Comparison of ENCODE assay signal across 11 cellular contexts in genomic region chr20:49990310-49990720, GRCh38. TPM values are rescaled to one million over a fixed set of nuclear protein-coding genes. Genes with fewer than 3 reads are reported as not detected.
DNase-seq lines count a peak whose midpoint lies in the region; TF ChIP-seq lines count a peak whose summit lies in the region.
"Had no signal": no experiment of that assay in that cellular context is flagged by ENCODE, and none has a peak within 500 bp of the region (broad histone marks: within the 10 kb centered on the region; RNA-seq: fewer than 3 reads in every experiment).

No MANE protein-coding gene starts in this region.

- no peak for TF ChIP-seq POLR2A in tibial nerve (IDR thresholded peaks at IDR 0.05)

- no peak overlapping the region for H3K9ac ChIP-seq in MM.1S (ENCODE audit: low read length)

- H3K4me1 ChIP-seq in ectodermal cell (ENCODE audit: control insufficient read depth, insufficient read depth, low read length) (peaks cover 46% of the 10 kb centered on the region), tibial nerve (peaks cover 0 to 66% (median 48%) of the 10 kb centered on the region in 4 donors), MM.1S (ENCODE audit: low read length) (no peaks in the 10 kb centered on the region), OCI-LY7 (ENCODE audit: insufficient read depth, low read length, poor library complexity, severe bottlenecking) (peaks cover 15% of the 10 kb centered on the region)

- H3K9me2 ChIP-seq in MM.1S (replicated peaks; ENCODE audit: insufficient read depth, low read length) (no peaks in the 10 kb centered on the region), OCI-LY7 (ENCODE audit: insufficient read depth, low read length) (no peaks in the 10 kb centered on the region)

- H3K27ac ChIP-seq in ectodermal cell (ENCODE audit: insufficient read depth, low read depth, low read length, poor library complexity, severe bottlenecking) (peak overlapping the region; percentile 74), tibial nerve (peak overlapping the region; percentile 37 to 95 (median 82)), MM.1S (ENCODE audit: low read length) (no peak overlapping the region), OCI-LY7 (ENCODE audit: low read depth, low read length, poor library complexity, severe bottlenecking) (no peak overlapping the region)
- H3K27ac ChIP-seq: 22Rv1, ovary had no signal

- H3K27me3 ChIP-seq in ectodermal cell (ENCODE audit: control insufficient read depth, insufficient read depth, low read length, poor library complexity, severe bottlenecking), result no peaks in the 10 kb centered on the region
- H3K27me3 ChIP-seq in tibial nerve, result no peaks in the 10 kb centered on the region
- no peaks in the 10 kb centered on the region for H3K27me3 ChIP-seq in MM.1S (replicated peaks; ENCODE audit: insufficient read depth, low read length)
- H3K27me3 ChIP-seq: ovary had no signal

- DNase-seq in DMS153 (lab: John Stamatoyannopoulos, UW) (peak; percentile 52), DMS153 treated with DMSO at 0.1 percent for 48 hours (lab: John Stamatoyannopoulos, UW; ENCODE audit: unreplicated experiment) (no peak), midbrain (lab: John Stamatoyannopoulos, UW) (peak; percentile 22), tibial nerve (ENCODE audit: low spot score in 2 of 2) (no peak), MM.1S (no peak), OCI-LY7 (ENCODE audit: low spot score) (no peak)
- DNase-seq in activated T-cell treated with anti-CD3 and anti-CD28 coated beads, Interleukin-2, amount 50 U/mL, for 48 hours, result no peak
- DNase-seq: NCI-H524 had no signal

- CTCF ChIA-PET in OCI-LY7 (lab: Charles Lee; ENCODE audit: unreplicated experiment), result no interaction called here

- TF ChIP-seq EP300 in tibial nerve (IDR thresholded peaks at IDR 0.05), result no peak

- no peaks in the 10 kb centered on the region for H3K9me3 ChIP-seq in ectodermal cell (ENCODE audit: control insufficient read depth, low read length)
- H3K9me3 ChIP-seq in tibial nerve, result no peaks in the 10 kb centered on the region
- H3K9me3 ChIP-seq in MM.1S (replicated peaks; ENCODE audit: insufficient read depth, low read length), result no peaks in the 10 kb centered on the region
- no peaks in the 10 kb centered on the region for H3K9me3 ChIP-seq in OCI-LY7 (ENCODE audit: low read length)
- H3K9me3 ChIP-seq: ovary had no signal

- no peaks in the 10 kb centered on the region for H3F3A ChIP-seq in MM.1S (ENCODE audit: insufficient read depth, low read length)

- POLR2A ChIA-PET in OCI-LY7 (lab: Charles Lee), result no interaction called here

- H3K4me2 ChIP-seq in MM.1S (ENCODE audit: low read depth, low read length) (no peak overlapping the region), OCI-LY7 (ENCODE audit: low read length) (no peak overlapping the region)

- no peaks in the 10 kb centered on the region for H3K79me2 ChIP-seq in MM.1S (ENCODE audit: low read length)
- no peaks in the 10 kb centered on the region for H3K79me2 ChIP-seq in OCI-LY7 (ENCODE audit: insufficient read depth, low read depth, low read length)

- 54 to 57% methylated on average over 7 of the region's 7 CpGs for WGBS in ectodermal cell, 2 experiments
- WGBS in tibial nerve, 2 donors, result 12 to 25% methylated on average over 7 of the region's 7 CpGs

- no peak overlapping the region for H3K4me3 ChIP-seq in ectodermal cell (ENCODE audit: insufficient read depth, low read depth, low read length)
- H3K4me3 ChIP-seq in tibial nerve, result no peak overlapping the region
- no peak overlapping the region for H3K4me3 ChIP-seq in MM.1S (ENCODE audit: low read length)
- no peak overlapping the region for H3K4me3 ChIP-seq in OCI-LY7 (ENCODE audit: low read depth, low read length, poor library complexity, severe bottlenecking)
- H3K4me3 ChIP-seq: ovary had no signal

- H4K20me1 ChIP-seq in MM.1S (ENCODE audit: insufficient read depth, low read length) (no peaks in the 10 kb centered on the region), OCI-LY7 (ENCODE audit: insufficient read depth, low read length) (no peaks in the 10 kb centered on the region)

- H3K36me3 ChIP-seq in ectodermal cell (ENCODE audit: control insufficient read depth, insufficient read depth, low read length) (no peaks in the 10 kb centered on the region), tibial nerve (peaks cover 0 to 10% (median 0%) of the 10 kb centered on the region in 3 donors), MM.1S (replicated peaks; ENCODE audit: insufficient read depth, low read length) (no peaks in the 10 kb centered on the region), OCI-LY7 (ENCODE audit: insufficient read depth, low read length) (no peaks in the 10 kb centered on the region)
- H3K36me3 ChIP-seq: ovary had no signal

- intact Hi-C loops in OCI-LY7 (cut with micrococcal nuclease; ENCODE audit: unreplicated experiment), result no loop called here

- BruUV-seq in OCI-LY7 (replicated peaks; lab: Mats Ljungman, UMichigan), result no TSS peak

- H2AFZ ChIP-seq in MM.1S (ENCODE audit: low read length) (no peak overlapping the region), OCI-LY7 (ENCODE audit: low read length) (no peak overlapping the region)

- TF ChIP-seq CTCF in tibial nerve (IDR thresholded peaks at IDR 0.05), result no peak
- TF ChIP-seq CTCF in MM.1S (IDR thresholded peaks at IDR 0.05; ENCODE audit: low read length), result no peak
- TF ChIP-seq CTCF in OCI-LY7 (conservative IDR thresholded peaks at IDR 0.05; ENCODE audit: low read length), result no peak

RNA-seq across cellular contexts. Expression of gene SNAI1, which starts 7.5 kb away (rescaled TPM):
- polyA plus RNA-seq in ectodermal cell (2013, experiment 1 of 4), result 5.0 TPM
- 5.3 TPM for polyA plus RNA-seq in ectodermal cell (2013, experiment 2 of 4)
- 4.6 TPM for polyA plus RNA-seq in ectodermal cell (2013, experiment 3 of 4)
- 5.8 TPM for polyA plus RNA-seq in ectodermal cell (2013, experiment 4 of 4)
- total RNA-seq in tibial nerve, result 10 to 100 TPM in 1 of 4 donors, 1 to 10 TPM in 3; 4.2 to 14.4 (median 6.0) TPM
- 1.0 and 3.6 TPM in 2 replicates for total RNA-seq in OCI-LY7 (2014; rRNA removed; shearing (Covaris generic))
- total RNA-seq in OCI-LY7 (2022), result 1.6 and 1.8 TPM in 2 replicates

RNA-seq across cellular contexts. Expression of gene RNF114, which starts 54.1 kb away (rescaled TPM):
- 67.6 TPM for polyA plus RNA-seq in ectodermal cell (2013, experiment 1 of 4)
- 63.7 TPM for polyA plus RNA-seq in ectodermal cell (2013, experiment 2 of 4)
- polyA plus RNA-seq in ectodermal cell (2013, experiment 3 of 4), result 70.0 TPM
- 88.4 TPM for polyA plus RNA-seq in ectodermal cell (2013, experiment 4 of 4)
- total RNA-seq in tibial nerve, result 100 to 1,000 TPM; 211 to 311 (median 272) TPM
- 48.4 and 51.9 TPM in 2 replicates for total RNA-seq in OCI-LY7 (2014; rRNA removed; shearing (Covaris generic))
- 62.4 and 64.6 TPM in 2 replicates for total RNA-seq in OCI-LY7 (2022)

Comparison
In these comparisons a context has a peak if more than half of its experiments do, and no peak if none do; other contexts are left out.
1. DNase-seq: peak in DMS153 (single experiment) and midbrain (single experiment); none in DMS153 treated with DMSO at 0.1 percent for 48 hours (single experiment), tibial nerve (0 of 2), MM.1S (single experiment), OCI-LY7 (single experiment) and activated T-cell treated with anti-CD3 and anti-CD28 coated beads, Interleukin-2, amount 50 U/mL, for 48 hours (0 of 2).
2. H3K27ac ChIP-seq: peak in ectodermal cell (single experiment) and tibial nerve (4 of 4); none in MM.1S (single experiment) and OCI-LY7 (single experiment).